8 cellular contexts compared by ENCODE assay signal in genomic region chr20:49279677-49280462, GRCh38. TPM values are rescaled to one million over a fixed set of nuclear protein-coding genes. Genes with fewer than 3 reads are reported as not detected.
A peak's percentile ranks its signal among the peaks of the same experiment; 100 is the strongest.
DNase-seq lines count a peak whose midpoint lies in the region; ATAC-seq and TF ChIP-seq lines count a peak whose summit lies in the region.

No MANE protein-coding gene starts in this region.

- H3K4me1 ChIP-seq in heart left ventricle (peaks cover 20 to 78% (median 47%) of the 10 kb centered on the region in 12 donors), left lung (peaks cover 29 to 72% of the 10 kb centered on the region in 2 donors), upper lobe of right lung (peaks cover 55% of the 10 kb centered on the region)

- no peak for TF ChIP-seq POLR2A in heart left ventricle (IDR thresholded peaks at IDR 0.05)

- H3K27ac Mint-ChIP-seq in activated T-helper 17 cell treated with anti-CD3 and anti-CD28 coated beads, Interleukin-2, amount 50 U/mL, for 72 hours = peak overlapping the region; percentile 100

- peaks cover 51% of the 10 kb centered on the region for H3K4me1 Mint-ChIP-seq in activated T-helper 17 cell treated with anti-CD3 and anti-CD28 coated beads, Interleukin-2, amount 50 U/mL, for 72 hours

- H3K27me3 ChIP-seq in heart left ventricle (no peaks in the 10 kb centered on the region), left lung (no peaks in the 10 kb centered on the region), upper lobe of right lung (no peaks in the 10 kb centered on the region)

- H3K9me3 ChIP-seq in heart left ventricle (peaks cover 0 to 51% (median 13%) of the 10 kb centered on the region in 12 donors), left lung (peaks cover 3 to 23% of the 10 kb centered on the region in 2 donors), upper lobe of right lung (peaks cover 9% of the 10 kb centered on the region)

- H3K27me3 Mint-ChIP-seq in activated T-helper 17 cell treated with anti-CD3 and anti-CD28 coated beads, Interleukin-2, amount 50 U/mL, for 72 hours = no peaks in the 10 kb centered on the region

- TF ChIP-seq CTCF in heart left ventricle (IDR thresholded peaks at IDR 0.05) (no peak), left lung (IDR thresholded peaks at IDR 0.05) (no peak), upper lobe of right lung (IDR thresholded peaks at IDR 0.05) (no peak)

- H3K4me3 ChIP-seq in heart left ventricle (peak overlapping the region in 11 of 12 donors; percentile 64 to 90 (median 82)), left lung (peak overlapping the region; percentile 80 to 83), upper lobe of right lung (peak overlapping the region; percentile 89)

- peaks cover 16% of the 10 kb centered on the region for H3K9me3 Mint-ChIP-seq in activated T-helper 17 cell treated with anti-CD3 and anti-CD28 coated beads, Interleukin-2, amount 50 U/mL, for 72 hours

- H3K36me3 ChIP-seq in heart left ventricle (peaks cover 16 to 73% (median 62%) of the 10 kb centered on the region in 9 donors), left lung (peaks cover 9 to 68% of the 10 kb centered on the region in 2 donors), upper lobe of right lung (peaks cover 65% of the 10 kb centered on the region)

- DNase-seq in heart left ventricle = no peak
- no peak for DNase-seq in left ventricle myocardium superior
- DNase-seq in left lung = no peak
- DNase-seq in upper lobe of right lung = no peak
- no peak for DNase-seq in NCI-H1105 (lab: John Stamatoyannopoulos, UW)

- 66 to 70% (median 66%) methylated on average over 7 of the region's 7 CpGs for WGBS in heart left ventricle, 4 donors

- intact Hi-C loops in heart left ventricle (cut with DNase I) (loop anchor here in 1 of 10 donors (2.0 kb wide), 1 partner anchor 91 kb away; the partner anchor contains the start of gene STAU1), left ventricle myocardium superior (cut with micrococcal nuclease) (no loop called here), left lung (cut with DNase I) (no loop called here), upper lobe of right lung (cut with DNase I) (no loop called here)

- peaks cover 99% of the 10 kb centered on the region for H3K36me3 Mint-ChIP-seq in activated T-helper 17 cell treated with anti-CD3 and anti-CD28 coated beads, Interleukin-2, amount 50 U/mL, for 72 hours (ENCODE audit: low read depth)

- H3K27ac ChIP-seq in heart left ventricle = peak overlapping the region in 6 of 12 donors; percentile 90 to 99 (median 96)
- H3K27ac ChIP-seq in left lung = peak overlapping the region; percentile 96 to 97
- H3K27ac ChIP-seq in upper lobe of right lung = peak overlapping the region; percentile 95

- peak overlapping the region; percentile 98 for H3K4me3 Mint-ChIP-seq in activated T-helper 17 cell treated with anti-CD3 and anti-CD28 coated beads, Interleukin-2, amount 50 U/mL, for 72 hours

- ATAC-seq in heart left ventricle (no peak), left ventricle myocardium superior (no peak), left lung (no peak), upper lobe of right lung (no peak), GM21526 (IDR thresholded peaks at IDR 0.05; ENCODE audit: low FRiP score, unreplicated experiment) (no peak), GM21447 (IDR thresholded peaks at IDR 0.05; ENCODE audit: unreplicated experiment) (no peak)
- ATAC-seq in activated T-helper 17 cell treated with anti-CD3 and anti-CD28 coated beads, Interleukin-2, amount 50 U/mL, for 72 hours (replicated peaks) = no peak

RNA-seq across cellular contexts. Expression of gene ZNFX1, which starts 2.0 kb away (rescaled TPM):
- 10 to 100 TPM; 18.2 to 55.8 (median 26.8) TPM for total RNA-seq in heart left ventricle
- polyA plus RNA-seq in heart left ventricle = 10 to 100 TPM in 1 of 2 donors, 1 to 10 TPM in 1; 6.4 to 16.2 TPM
- 20.6 TPM for total RNA-seq in left ventricle myocardium superior
- total RNA-seq in activated T-helper 17 cell treated with anti-CD3 and anti-CD28 coated beads, Interleukin-2, amount 50 U/mL, for 72 hours = 10 to 100 TPM; 32.8 to 54.9 TPM
- total RNA-seq in left lung = 10 to 100 TPM; 39.6 to 41.0 TPM
- total RNA-seq in upper lobe of right lung = 54.4 TPM
